8 cellular contexts compared by ENCODE assay signal in genomic region chr7:100472854-100473499, GRCh38. TPM values are rescaled to one million over a fixed set of nuclear protein-coding genes. Genes with fewer than 3 reads are reported as not detected.
DNase-seq lines count a peak whose midpoint lies in the region; ATAC-seq and TF ChIP-seq lines count a peak whose summit lies in the region.

No MANE protein-coding gene starts in this region.

- intact Hi-C loops in transverse colon (cut with DNase I; ENCODE audit: low total_unique reads) = loop anchor here (10.0 kb wide), 1 partner anchor 232 kb away; the partner anchor contains the start of gene POP7

- ATAC-seq in activated T-cell treated with anti-CD3 and anti-CD28 coated beads, Interleukin-2, amount 50 U/mL, for 72 hours (replicated peaks in 1 of 2) = no peak
- no peak for ATAC-seq in activated T-cell treated with anti-CD3 and anti-CD28 coated beads, Interleukin-2, amount 50 U/mL, for 4 hours
- ATAC-seq in activated naive CD4-positive, alpha-beta T cell treated with anti-CD3 and anti-CD28 coated beads, Interleukin-2, amount 50 U/mL, for 72 hours = peak in 1 of 2 donors; percentile 35
- no peak for ATAC-seq in GM21717 (IDR thresholded peaks at IDR 0.05; ENCODE audit: unreplicated experiment)

- H3K36me3 Mint-ChIP-seq in activated T-cell treated with anti-CD3 and anti-CD28 coated beads, Interleukin-2, amount 50 U/mL, for 72 hours (ENCODE audit: insufficient read depth in 2 of 2) = peaks cover 5 to 12% of the 10 kb centered on the region in 2 donors
- H3K36me3 Mint-ChIP-seq in activated T-cell treated with anti-CD3 and anti-CD28 coated beads, Interleukin-2, amount 50 U/mL, for 4 hours (ENCODE audit: insufficient read depth) = peaks cover 8% of the 10 kb centered on the region
- H3K36me3 Mint-ChIP-seq in activated naive CD4-positive, alpha-beta T cell treated with anti-CD3 and anti-CD28 coated beads, Interleukin-2, amount 50 U/mL, for 72 hours = peaks cover 10 to 24% of the 10 kb centered on the region in 2 donors

- peaks cover 39 to 70% (median 43%) of the 10 kb centered on the region in 4 donors for H3K4me1 ChIP-seq in transverse colon

- no peaks in the 10 kb centered on the region for H3K9me3 Mint-ChIP-seq in activated T-cell treated with anti-CD3 and anti-CD28 coated beads, Interleukin-2, amount 50 U/mL, for 72 hours
- H3K9me3 Mint-ChIP-seq in activated T-cell treated with anti-CD3 and anti-CD28 coated beads, Interleukin-2, amount 50 U/mL, for 4 hours = no peaks in the 10 kb centered on the region
- no peaks in the 10 kb centered on the region for H3K9me3 Mint-ChIP-seq in activated naive CD4-positive, alpha-beta T cell treated with anti-CD3 and anti-CD28 coated beads, Interleukin-2, amount 50 U/mL, for 72 hours

- H3K27me3 Mint-ChIP-seq in activated T-cell treated with anti-CD3 and anti-CD28 coated beads, Interleukin-2, amount 50 U/mL, for 72 hours (ENCODE audit: low read depth) = no peaks in the 10 kb centered on the region
- no peaks in the 10 kb centered on the region for H3K27me3 Mint-ChIP-seq in activated T-cell treated with anti-CD3 and anti-CD28 coated beads, Interleukin-2, amount 50 U/mL, for 4 hours (ENCODE audit: low read depth)

- no peaks in the 10 kb centered on the region for H3K9me3 ChIP-seq in transverse colon

- H3K4me3 ChIP-seq in transverse colon = no peak overlapping the region

- no peak for TF ChIP-seq CTCF in transverse colon (IDR thresholded peaks at IDR 0.05)

- no peak for TF ChIP-seq POLR2A in transverse colon (IDR thresholded peaks at IDR 0.05)

- DNase-seq in activated T-cell treated with anti-CD3 and anti-CD28 coated beads, Interleukin-2, amount 50 U/mL, for 72 hours = no peak
- DNase-seq in activated T-cell treated with anti-CD3 and anti-CD28 coated beads, Interleukin-2, amount 50 U/mL, for 4 hours = no peak
- DNase-seq in activated naive CD4-positive, alpha-beta T cell treated with anti-CD3 and anti-CD28 coated beads, Interleukin-2, amount 50 U/mL, for 72 hours (ENCODE audit: low spot score in 2 of 2) = no peak
- DNase-seq in iris pigment epithelial cell (ENCODE audit: low read depth) (peak; percentile 44), transverse colon (no peak), NCI-H1092 treated with DMSO at 0.1 percent for 48 hours (lab: John Stamatoyannopoulos, UW) (no peak), NCI-H2081 treated with DMSO at 0.1 percent for 48 hours (lab: John Stamatoyannopoulos, UW) (no peak)

- no peak for TF ChIP-seq EP300 in transverse colon (IDR thresholded peaks at IDR 0.05; ENCODE audit: low read depth)

- H3K27ac ChIP-seq in transverse colon = peak overlapping the region; percentile 3 to 56 (median 42)

- peaks cover 51% of the 10 kb centered on the region for H3K4me1 Mint-ChIP-seq in activated T-cell treated with anti-CD3 and anti-CD28 coated beads, Interleukin-2, amount 50 U/mL, for 72 hours (ENCODE audit: low read depth)
- H3K4me1 Mint-ChIP-seq in activated T-cell treated with anti-CD3 and anti-CD28 coated beads, Interleukin-2, amount 50 U/mL, for 4 hours (ENCODE audit: low read depth) = peaks cover 43% of the 10 kb centered on the region

- peaks cover 0 to 5% (median 0%) of the 10 kb centered on the region in 4 donors for H3K36me3 ChIP-seq in transverse colon

- peak overlapping the region in 1 of 2 donors; percentile 1 for H3K4me3 Mint-ChIP-seq in activated T-cell treated with anti-CD3 and anti-CD28 coated beads, Interleukin-2, amount 50 U/mL, for 72 hours
- H3K4me3 Mint-ChIP-seq in activated T-cell treated with anti-CD3 and anti-CD28 coated beads, Interleukin-2, amount 50 U/mL, for 4 hours = no peak overlapping the region

- in situ Hi-C loops in transverse colon (cut with MboI; ENCODE audit: low pct_ligation_motif_present in 1 of 4, low pct_unique_long_range_greater_than_20kb in 1 of 4, low sequenced_read_pairs in 3 of 4) = loop anchor here (5.0 to 25.0 kb wide), 4 partner anchors 79 to 239 kb away; partner anchors contain the start of genes GIGYF1 (in 2 of the 4), EPO (in 1 of the 4) and POP7 (in 1 of the 4)

- H3K27me3 ChIP-seq in transverse colon = no peaks in the 10 kb centered on the region

- 68 to 80% methylated on average over 1 to 14 of the region's 14 CpGs for WGBS in transverse colon (ENCODE audit: low coverage in 1 of 2), 2 donors

- peak overlapping the region; percentile 89 for H3K27ac Mint-ChIP-seq in activated T-cell treated with anti-CD3 and anti-CD28 coated beads, Interleukin-2, amount 50 U/mL, for 72 hours
- peak overlapping the region; percentile 75 to 82 for H3K27ac Mint-ChIP-seq in activated naive CD4-positive, alpha-beta T cell treated with anti-CD3 and anti-CD28 coated beads, Interleukin-2, amount 50 U/mL, for 72 hours

RNA-seq across cellular contexts. Expression of gene TSC22D4, which starts 6.0 kb away (rescaled TPM):
- total RNA-seq in activated T-cell treated with anti-CD3 and anti-CD28 coated beads, Interleukin-2, amount 50 U/mL, for 72 hours = 100 to 1,000 TPM in 1 of 2 donors, 10 to 100 TPM in 1; 94.9 to 113 TPM
- total RNA-seq in activated T-cell treated with anti-CD3 and anti-CD28 coated beads, Interleukin-2, amount 50 U/mL, for 4 hours = 10 to 100 TPM; 65.4 to 81.9 (median 81.5) TPM
- 10 to 100 TPM; 96.2 to 99.9 TPM for total RNA-seq in activated naive CD4-positive, alpha-beta T cell treated with anti-CD3 and anti-CD28 coated beads, Interleukin-2, amount 50 U/mL, for 72 hours
- 100 to 1,000 TPM in 1 of 4 donors, 10 to 100 TPM in 3; 41.6 to 101 (median 67.6) TPM for total RNA-seq in transverse colon

RNA-seq across cellular contexts. Expression of gene SPACDR, which starts 8.9 kb away (rescaled TPM):
- total RNA-seq in activated T-cell treated with anti-CD3 and anti-CD28 coated beads, Interleukin-2, amount 50 U/mL, for 72 hours = 1 to 10 TPM; 5.4 to 5.6 TPM
- total RNA-seq in activated T-cell treated with anti-CD3 and anti-CD28 coated beads, Interleukin-2, amount 50 U/mL, for 4 hours = under 1 TPM; 0.26 to 0.46 (median 0.41) TPM
- total RNA-seq in activated naive CD4-positive, alpha-beta T cell treated with anti-CD3 and anti-CD28 coated beads, Interleukin-2, amount 50 U/mL, for 72 hours = 1 to 10 TPM; 7.7 to 9.9 TPM
- not detected for total RNA-seq in transverse colon

RNA-seq across cellular contexts. Expression of gene NYAP1, which starts 10.8 kb away (rescaled TPM):
- under 1 TPM; 0.67 to 0.72 TPM for total RNA-seq in activated T-cell treated with anti-CD3 and anti-CD28 coated beads, Interleukin-2, amount 50 U/mL, for 72 hours
- total RNA-seq in activated T-cell treated with anti-CD3 and anti-CD28 coated beads, Interleukin-2, amount 50 U/mL, for 4 hours = under 1 TPM; 0.11 to 0.33 (median 0.18) TPM
- 1 to 10 TPM in 1 of 2 donors, under 1 TPM in 1; 0.89 to 1.0 TPM for total RNA-seq in activated naive CD4-positive, alpha-beta T cell treated with anti-CD3 and anti-CD28 coated beads, Interleukin-2, amount 50 U/mL, for 72 hours
- 1 to 10 TPM in 1 of 4 donors, under 1 TPM in 1, not detected in 2; 0.41 to 1.4 TPM for total RNA-seq in transverse colon

RNA-seq across cellular contexts. Expression of gene PPP1R35, which starts 36.7 kb away (rescaled TPM):
- total RNA-seq in activated T-cell treated with anti-CD3 and anti-CD28 coated beads, Interleukin-2, amount 50 U/mL, for 72 hours = 10 to 100 TPM; 59.0 to 68.8 TPM
- 10 to 100 TPM; 36.3 to 42.6 (median 37.4) TPM for total RNA-seq in activated T-cell treated with anti-CD3 and anti-CD28 coated beads, Interleukin-2, amount 50 U/mL, for 4 hours
- total RNA-seq in activated naive CD4-positive, alpha-beta T cell treated with anti-CD3 and anti-CD28 coated beads, Interleukin-2, amount 50 U/mL, for 72 hours = 10 to 100 TPM; 38.7 to 52.5 TPM
- total RNA-seq in transverse colon = 10 to 100 TPM; 17.1 to 98.4 (median 37.2) TPM

RNA-seq across cellular contexts. Expression of gene MEPCE, which starts 43.3 kb away (rescaled TPM):
- total RNA-seq in activated T-cell treated with anti-CD3 and anti-CD28 coated beads, Interleukin-2, amount 50 U/mL, for 72 hours = 10 to 100 TPM; 61.0 to 66.7 TPM
- 10 to 100 TPM; 82.4 to 87.2 (median 84.4) TPM for total RNA-seq in activated T-cell treated with anti-CD3 and anti-CD28 coated beads, Interleukin-2, amount 50 U/mL, for 4 hours
- total RNA-seq in activated naive CD4-positive, alpha-beta T cell treated with anti-CD3 and anti-CD28 coated beads, Interleukin-2, amount 50 U/mL, for 72 hours = 10 to 100 TPM; 53.0 to 83.5 TPM
- 10 to 100 TPM; 25.9 to 41.9 (median 30.5) TPM for total RNA-seq in transverse colon

Comparison
In these comparisons a context has a peak if more than half of its experiments do, and no peak if none do; other contexts are left out.
1. RNA of gene SPACDR, which starts 8.9 kb away (total RNA-seq): 7.7 to 9.9 TPM in activated naive CD4-positive, alpha-beta T cell treated with anti-CD3 and anti-CD28 coated beads, Interleukin-2, amount 50 U/mL, for 72 hours and 5.4 to 5.6 TPM in activated T-cell treated with anti-CD3 and anti-CD28 coated beads, Interleukin-2, amount 50 U/mL, for 72 hours; 0.26 to 0.46 TPM in activated T-cell treated with anti-CD3 and anti-CD28 coated beads, Interleukin-2, amount 50 U/mL, for 4 hours and not detected in transverse colon; every median in the first group is over 4 times any median in the second.